Comparison of ENCODE assay signal across 26 cellular contexts in the genomic region with DNA sequence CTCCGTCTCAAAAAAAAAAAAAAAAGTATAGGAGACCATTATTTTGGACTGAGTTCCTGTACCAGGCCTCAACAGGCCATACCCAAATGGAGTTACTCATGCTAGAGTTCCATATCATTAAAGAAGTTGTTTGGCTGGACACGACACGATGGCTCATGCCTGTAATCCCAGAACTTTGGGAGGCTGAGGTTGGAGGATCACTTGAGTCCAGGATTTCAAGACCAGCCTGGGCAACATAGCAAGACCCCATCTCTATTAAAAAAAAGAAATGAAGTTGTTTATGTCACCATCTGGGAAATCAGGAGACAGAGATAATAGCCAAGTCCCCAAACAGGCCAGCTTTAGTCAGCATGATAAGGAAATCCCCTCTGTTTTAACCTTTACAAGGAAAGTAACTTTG.
"Had no signal": no experiment of that assay in that cellular context is flagged by ENCODE, and none has a peak within 500 bp of the region (broad histone marks: within the 10 kb centered on the region; RNA-seq: fewer than 3 reads in every experiment).

No MANE protein-coding gene starts in this region.

- H2AFZ ChIP-seq: neural progenitor cell had no signal

- H3K27ac Mint-ChIP-seq: immature natural killer cell; mesothelial cell of epicardium; natural killer cell; nephron progenitor cell; neural progenitor cell; progenitor cell of endocrine pancreas; stimulated activated effector memory CD8-positive, alpha-beta T cell treated with anti-CD3 and anti-CD28 coated beads, Interleukin-12 subunit alpha, Interleukin-12 subunit beta, amount 100 ng/mL, for 72 hours; type B pancreatic cell had no signal

- H3K9me3 ChIP-seq: left lung, ovary, sigmoid colon, spleen, suprapubic skin, tibial nerve, uterus had no signal

- H3K36me3 ChIP-seq: ovary, uterus had no signal

- H3K4me1 Mint-ChIP-seq: natural killer cell; stimulated activated effector memory CD8-positive, alpha-beta T cell treated with anti-CD3 and anti-CD28 coated beads, Interleukin-12 subunit alpha, Interleukin-12 subunit beta, amount 100 ng/mL, for 72 hours had no signal

- H3K4me3 Mint-ChIP-seq: immature natural killer cell; mesothelial cell of epicardium; naive B cell; natural killer cell; nephron progenitor cell; neural progenitor cell; stimulated activated effector memory CD8-positive, alpha-beta T cell treated with anti-CD3 and anti-CD28 coated beads, Interleukin-12 subunit alpha, Interleukin-12 subunit beta, amount 100 ng/mL, for 72 hours; type B pancreatic cell had no signal

- DNase-seq: hypothalamus; immature natural killer cell; kidney; left colon; left lung; mesendoderm; naive B cell; natural killer cell; nephron progenitor cell; ovary; right cardiac atrium; sigmoid colon; small intestine; spleen; stimulated activated CD4-positive, alpha-beta T cell treated with anti-CD3 and anti-CD28 coated beads, Interleukin-4, amount 100 ng/mL, for 24 hours; stimulated activated naive CD4-positive, alpha-beta T cell; uterus had no signal

- H3K4me2 ChIP-seq: neural progenitor cell had no signal

- H3K4me3 ChIP-seq: left lung, lung, neural progenitor cell, ovary, sigmoid colon, spleen, suprapubic skin, tibial nerve, uterus had no signal

- H3K9ac ChIP-seq: neural progenitor cell had no signal

- FAIRE-seq: islet of Langerhans, kidney, small intestine had no signal

- H3K27me3 Mint-ChIP-seq: naive B cell, progenitor cell of endocrine pancreas, type B pancreatic cell had no signal

- H3K4me1 ChIP-seq: left lung, neural progenitor cell, uterus had no signal

- H3K27me3 ChIP-seq: left lung, neural progenitor cell, ovary, sigmoid colon, spleen, suprapubic skin, tibial nerve, uterus had no signal

- H3K9me3 Mint-ChIP-seq: immature natural killer cell; mesothelial cell of epicardium; naive B cell; natural killer cell; nephron progenitor cell; neural progenitor cell; stimulated activated effector memory CD8-positive, alpha-beta T cell treated with anti-CD3 and anti-CD28 coated beads, Interleukin-12 subunit alpha, Interleukin-12 subunit beta, amount 100 ng/mL, for 72 hours; type B pancreatic cell had no signal

- H3K27ac ChIP-seq: left lung, neural progenitor cell, ovary, sigmoid colon, spleen, suprapubic skin, tibial nerve, uterus had no signal

- ATAC-seq: left colon; left lung; natural killer cell; right cardiac atrium; stimulated activated effector memory CD8-positive, alpha-beta T cell treated with anti-CD3 and anti-CD28 coated beads, Interleukin-12 subunit alpha, Interleukin-12 subunit beta, amount 100 ng/mL, for 72 hours had no signal
